In genomic region chr14:101200008-101200649, GRCh38 we compare ENCODE assay signal across 12 cellular contexts.
"Had no signal": no experiment of that assay in that cellular context is flagged by ENCODE, and none has a peak within 500 bp of the region (broad histone marks: within the 10 kb centered on the region; RNA-seq: fewer than 3 reads in every experiment).

No MANE protein-coding gene starts in this region.

- H3K36me3 Mint-ChIP-seq: stimulated activated effector memory CD8-positive, alpha-beta T cell treated with anti-CD3 and anti-CD28 coated beads, Interleukin-12 subunit alpha, Interleukin-12 subunit beta, amount 100 ng/mL, for 72 hours had no signal

- H3K4me3 Mint-ChIP-seq: activated naive CD4-positive, alpha-beta T cell treated with anti-CD3 and anti-CD28 coated beads for 36 hours; effector memory CD8-positive, alpha-beta T cell; nephron; stimulated activated effector memory CD8-positive, alpha-beta T cell treated with anti-CD3 and anti-CD28 coated beads, Interleukin-12 subunit alpha, Interleukin-12 subunit beta, amount 100 ng/mL, for 72 hours had no signal

- ATAC-seq: effector memory CD8-positive, alpha-beta T cell; stimulated activated effector memory CD8-positive, alpha-beta T cell treated with anti-CD3 and anti-CD28 coated beads, Interleukin-12 subunit alpha, Interleukin-12 subunit beta, amount 100 ng/mL, for 72 hours had no signal

- H3K4me1 Mint-ChIP-seq: stimulated activated effector memory CD8-positive, alpha-beta T cell treated with anti-CD3 and anti-CD28 coated beads, Interleukin-12 subunit alpha, Interleukin-12 subunit beta, amount 100 ng/mL, for 72 hours had no signal

- H3K27me3 ChIP-seq: ovary, thyroid gland had no signal

- DNase-seq: activated CD4-positive, alpha-beta T cell treated with anti-CD3 and anti-CD28 coated beads, Interleukin-2, amount 50 U/mL, for 48 hours; activated CD4-positive, CD25-positive, alpha-beta regulatory T cell treated with anti-CD3 and anti-CD28 coated beads, Interleukin-2, amount 50 U/mL, for 72 hours; activated naive CD4-positive, alpha-beta T cell treated with anti-CD3 and anti-CD28 coated beads for 36 hours; caudate nucleus; effector memory CD8-positive, alpha-beta T cell; hippocampal formation; SW 1271; thyroid gland had no signal

- H3K36me3 ChIP-seq: ovary, thyroid gland had no signal

- H3K27ac Mint-ChIP-seq: activated naive CD4-positive, alpha-beta T cell treated with anti-CD3 and anti-CD28 coated beads for 36 hours; effector memory CD8-positive, alpha-beta T cell; stimulated activated effector memory CD8-positive, alpha-beta T cell treated with anti-CD3 and anti-CD28 coated beads, Interleukin-12 subunit alpha, Interleukin-12 subunit beta, amount 100 ng/mL, for 72 hours had no signal

- H3K4me1 ChIP-seq: thyroid gland had no signal

- H3K9me3 ChIP-seq: ovary, thyroid gland had no signal

- H3K27ac ChIP-seq: coronary artery, ovary, thyroid gland had no signal

- H3K4me3 ChIP-seq: coronary artery, ovary, thyroid gland had no signal
